In the genomic region with DNA sequence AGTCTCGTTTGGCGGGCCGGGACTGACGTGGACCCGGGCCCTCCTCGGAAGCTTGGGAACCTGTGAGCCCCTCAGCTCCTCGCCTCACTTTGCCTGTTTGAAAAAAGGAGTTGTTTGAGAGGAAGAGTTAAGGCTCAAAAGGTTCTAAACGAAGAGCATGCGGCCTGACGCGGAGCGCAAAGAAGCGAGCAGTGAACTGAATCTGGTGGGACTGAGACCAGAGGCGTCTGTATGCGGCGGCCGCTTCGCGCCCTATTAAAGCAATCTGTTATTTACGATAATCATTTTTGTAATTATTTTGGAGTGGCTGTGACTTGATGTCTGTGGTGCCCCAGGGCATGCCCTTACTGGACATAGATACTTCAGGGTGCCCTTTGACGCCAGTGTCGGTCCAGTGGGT, we compare ENCODE assay signal across 1 cellular context.
A peak's percentile ranks its signal among the peaks of the same experiment; 100 is the strongest.
TF ChIP-seq lines count a peak whose summit lies in the region.

No MANE protein-coding gene starts in this region.

TF ChIP-seq in H1, 55 proteins besides CTCF, POLR2A, EP300 and RAD21:
- TF ChIP-seq SUZ12 (IDR thresholded peaks at IDR 0.05; ENCODE audit: low read length): peak; percentile 22
- TF ChIP-seq, protein P1, sequence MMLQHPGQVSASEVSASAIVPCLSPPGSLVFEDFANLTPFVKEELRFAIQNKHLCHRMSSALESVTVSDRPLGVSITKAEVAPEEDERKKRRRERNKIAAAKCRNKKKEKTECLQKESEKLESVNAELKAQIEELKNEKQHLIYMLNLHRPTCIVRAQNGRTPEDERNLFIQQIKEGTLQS (IDR thresholded peaks at IDR 0.05; ENCODE audit: insufficient read depth, low read depth, low read length): no peak
TF ChIP-seq in H1: peak in this region for 1.
